Comparison of ENCODE assay signal across 10 cellular contexts in genomic region chr2:30611572-30611971, GRCh38.
A peak's percentile ranks its signal among the peaks of the same experiment; 100 is the strongest.
DNase-seq lines count a peak whose midpoint lies in the region; ATAC-seq and TF ChIP-seq lines count a peak whose summit lies in the region.
"Had no signal": no experiment of that assay in that cellular context is flagged by ENCODE, and none has a peak within 500 bp of the region (broad histone marks: within the 10 kb centered on the region; RNA-seq: fewer than 3 reads in every experiment).

No MANE protein-coding gene starts in this region.

- no peak overlapping the region for H3K4me3 ChIP-seq in cardiac muscle cell
- H3K4me3 ChIP-seq in right cardiac atrium (ENCODE audit: low read length) = no peak overlapping the region
- H3K4me3 ChIP-seq in left lung = no peak overlapping the region
- H3K4me3 ChIP-seq in upper lobe of left lung = no peak overlapping the region

- H3K27ac ChIP-seq in cardiac muscle cell (peak overlapping the region; percentile 90), right cardiac atrium (ENCODE audit: low read length) (no peak overlapping the region), left lung (peak overlapping the region in 1 of 2 donors; percentile 62), upper lobe of left lung (peak overlapping the region in 1 of 4 donors; percentile 54)

- peak in 2 of 4 donors; percentile 33 to 82 for TF ChIP-seq EP300 in upper lobe of left lung (IDR thresholded peaks at IDR 0.05)

- intact Hi-C loops in right cardiac atrium (cut with DNase I) = no loop called here
- intact Hi-C loops in left lung (cut with DNase I) = no loop called here

- H3K9me3 ChIP-seq in cardiac muscle cell (ENCODE audit: low read depth) = no peaks in the 10 kb centered on the region
- H3K9me3 ChIP-seq in right cardiac atrium (ENCODE audit: control insufficient read depth, low read length) = no peaks in the 10 kb centered on the region
- H3K9me3 ChIP-seq in left lung = no peaks in the 10 kb centered on the region
- H3K9me3 ChIP-seq in upper lobe of left lung = no peaks in the 10 kb centered on the region

- TF ChIP-seq CTCF in cardiac muscle cell (IDR thresholded peaks at IDR 0.05; ENCODE audit: low read depth, low read length) (no peak), left lung (IDR thresholded peaks at IDR 0.05) (no peak), upper lobe of left lung (IDR thresholded peaks at IDR 0.05) (no peak)

- TF ChIP-seq POLR2A in upper lobe of left lung (IDR thresholded peaks at IDR 0.05) = peak in 1 of 4 donors; percentile 29

- H3K27me3 ChIP-seq in cardiac muscle cell = no peaks in the 10 kb centered on the region
- no peaks in the 10 kb centered on the region for H3K27me3 ChIP-seq in right cardiac atrium (ENCODE audit: control insufficient read depth, insufficient read depth)
- no peaks in the 10 kb centered on the region for H3K27me3 ChIP-seq in left lung
- no peaks in the 10 kb centered on the region for H3K27me3 ChIP-seq in upper lobe of left lung

- no peaks in the 10 kb centered on the region for H3K36me3 ChIP-seq in cardiac muscle cell
- no peaks in the 10 kb centered on the region for H3K36me3 ChIP-seq in left lung
- H3K36me3 ChIP-seq in upper lobe of left lung = no peaks in the 10 kb centered on the region

- WGBS in right cardiac atrium = 79% methylated on average over 4 of the region's 4 CpGs
- whole genome bisulfite sequencing in upper lobe of left lung, 2 donors = 67 to 68% methylated on average over 4 of the region's 4 CpGs

- no peak for ATAC-seq in right cardiac atrium
- ATAC-seq in left lung = peak; percentile 91
- ATAC-seq in upper lobe of left lung (ENCODE audit: low FRiP score in 2 of 2) = peak; percentile 68 to 90

- H3K4me1 ChIP-seq in cardiac muscle cell (ENCODE audit: low read depth) (peaks cover 54% of the 10 kb centered on the region), right cardiac atrium (ENCODE audit: control insufficient read depth, insufficient read depth, low read length) (peaks cover 2% of the 10 kb centered on the region), left lung (no peaks in the 10 kb centered on the region), upper lobe of left lung (peaks cover 0 to 18% (median 5%) of the 10 kb centered on the region in 4 donors)

- DNase-seq in cardiac muscle cell (ENCODE audit: low read depth in 1 of 2, low spot score in 1 of 2) (peak in 1 of 2 donors; percentile 81), right cardiac atrium (no peak), RPMI7951 (ENCODE audit: low read depth) (peak; percentile 83), left lung (peak in 1 of 2 donors; percentile 46), upper lobe of left lung (peak in 1 of 2 donors; percentile 77), NCI-H1048 (lab: John Stamatoyannopoulos, UW) (no peak), HuH-7.5 (ENCODE audit: low spot score) (no peak)
- DNase-seq in stimulated activated CD4-positive, alpha-beta T cell treated with anti-CD3 and anti-CD28 coated beads, Interleukin-1b, Interleukin-23, amount 100 ng/mL, for 48 hours = no peak
- DNase-seq: posterior cingulate gyrus, T-helper 1 cell had no signal

Comparison
In these comparisons a context has a peak if more than half of its experiments do, and no peak if none do; other contexts are left out.
1. ATAC-seq: peak in left lung (single experiment) and upper lobe of left lung (2 of 2); none in right cardiac atrium (0 of 2).